In genomic region chr11:118522571-118523072, GRCh38 we compare ENCODE assay signal across 8 cellular contexts. TPM values are rescaled to one million over a fixed set of nuclear protein-coding genes. Genes with fewer than 3 reads are reported as not detected.
DNase-seq lines count a peak whose midpoint lies in the region; ATAC-seq and TF ChIP-seq lines count a peak whose summit lies in the region.

No MANE protein-coding gene starts in this region.

- H3K9me3 ChIP-seq in HEK293 (ENCODE audit: control insufficient read depth, insufficient read depth, low read depth, low read length) (no peaks in the 10 kb centered on the region), vagina (no peaks in the 10 kb centered on the region)
- H3K9me3 ChIP-seq in effector memory CD4-positive, alpha-beta T cell (ENCODE audit: control insufficient read depth, low read length), result no peaks in the 10 kb centered on the region

- TF ChIP-seq CTCF in HEK293 (tag by site-specific recombination; IDR thresholded peaks at IDR 0.05) (no peak), vagina (IDR thresholded peaks at IDR 0.05) (peak in 1 of 3 experiments; percentile 7)

- ATAC-seq in HG03469 (IDR thresholded peaks at IDR 0.05; ENCODE audit: unreplicated experiment), result no peak

- POLR2A ChIA-PET in HEK293 (lab: Yijun Ruan, JAX), result no interaction called here

- CTCF ChIA-PET in HEK293 (lab: Yijun Ruan, JAX), result interaction anchor here (0.7 kb wide), 2 partner anchors 14 to 162 kb away, joined by 3 to 4 read pairs; no protein-coding TSS in a partner anchor

- DNase-seq in AG20443 (ENCODE audit: low spot score), result peak; percentile 65
- peak; percentile 55 for DNase-seq in amniotic epithelial cell (ENCODE audit: low read depth)
- peak; percentile 70 for DNase-seq in left kidney (ENCODE audit: low read depth, low spot score)
- DNase-seq in effector memory CD4-positive, alpha-beta T cell, result no peak
- no peak for DNase-seq in stimulated activated CD4-positive, alpha-beta T cell treated with anti-CD3 and anti-CD28 coated beads, Interleukin-4, amount 100 ng/mL, for 24 hours
- DNase-seq in vagina (ENCODE audit: extremely low spot score in 2 of 2), result no peak

- H3K27me3 ChIP-seq in effector memory CD4-positive, alpha-beta T cell (replicated peaks; ENCODE audit: control insufficient read depth, insufficient read depth, low read length, poor library complexity, severe bottlenecking), result no peaks in the 10 kb centered on the region
- no peaks in the 10 kb centered on the region for H3K27me3 ChIP-seq in vagina

- intact Hi-C loops in vagina (cut with DNase I), result no loop called here

- H3K36me3 ChIP-seq in HEK293 (ENCODE audit: control insufficient read depth in 2 of 2, insufficient read depth in 1 of 2, low read length in 2 of 2) (peaks cover 3 to 77% of the 10 kb centered on the region in 2 experiments; a peak in 2 of 3 replicates), vagina (peaks cover 0 to 42% of the 10 kb centered on the region in 2 donors)
- H3K36me3 ChIP-seq in effector memory CD4-positive, alpha-beta T cell (ENCODE audit: control insufficient read depth, insufficient read depth, low read length), result peaks cover 56% of the 10 kb centered on the region

- H3K4me3 ChIP-seq in HEK293 (ENCODE audit: low read depth, low read length), result no peak overlapping the region
- H3K4me3 ChIP-seq in effector memory CD4-positive, alpha-beta T cell (ENCODE audit: insufficient read depth, low read depth, low read length, poor library complexity, severe bottlenecking), result no peak overlapping the region
- no peak overlapping the region for H3K4me3 ChIP-seq in vagina

- H3K4me1 ChIP-seq in HEK293 (ENCODE audit: control insufficient read depth, insufficient read depth, low read length) (no peaks in the 10 kb centered on the region), vagina (no peaks in the 10 kb centered on the region)
- no peaks in the 10 kb centered on the region for H3K4me1 ChIP-seq in effector memory CD4-positive, alpha-beta T cell (ENCODE audit: control insufficient read depth, insufficient read depth, low read length, poor library complexity, severe bottlenecking)

- H3K27ac ChIP-seq in HEK293 (ENCODE audit: extremely low read depth, low read depth, low read length) (no peak overlapping the region), vagina (no peak overlapping the region)
- H3K27ac ChIP-seq in effector memory CD4-positive, alpha-beta T cell (ENCODE audit: insufficient read depth, low read length, poor library complexity, severe bottlenecking), result no peak overlapping the region

- no peak for TF ChIP-seq POLR2A in vagina (IDR thresholded peaks at IDR 0.05)

TF ChIP-seq in HEK293, 187 proteins besides CTCF, POLR2A, EP300 and RAD21:
- TF ChIP-seq WT1 (tag by site-specific recombination; IDR thresholded peaks at IDR 0.05) (peak; percentile 48; the same call in 1 of the 2 replicates), PRDM1 (tag by site-specific recombination; IDR thresholded peaks at IDR 0.05) (peak; percentile 97), ZNF654 (tag by site-specific recombination; IDR thresholded peaks at IDR 0.05; ENCODE audit: low read depth) (peak; percentile 23), ZFHX2 (tag by site-specific recombination; conservative IDR thresholded peaks at IDR 0.05) (peak; percentile 86), GLIS1 (tag by site-specific recombination; IDR thresholded peaks at IDR 0.05) (peak; percentile 24; the same call in 1 of the 2 replicates), SCRT1 (tag by site-specific recombination; IDR thresholded peaks at IDR 0.05; ENCODE audit: borderline replicate concordance) (no peak), EGR2 (tag by site-specific recombination; IDR thresholded peaks at IDR 0.05; ENCODE audit: low read depth) (peak; percentile 87), ZNF513 (tag by site-specific recombination; IDR thresholded peaks at IDR 0.05) (no peak)
TF ChIP-seq in HEK293: peak in this region for 6.

RNA-seq across cellular contexts. Expression of gene TTC36, which starts 4.7 kb away (rescaled TPM):
- not detected for total RNA-seq in vagina

RNA-seq across cellular contexts. Expression of gene TMEM25, which starts 8.4 kb away (rescaled TPM):
- total RNA-seq in vagina, result 21.4 TPM

RNA-seq across cellular contexts. Expression of gene IFT46, which starts 43.1 kb away (rescaled TPM):
- 30.0 TPM for total RNA-seq in vagina

RNA-seq across cellular contexts. Expression of gene ARCN1, which starts 49.6 kb away (rescaled TPM):
- total RNA-seq in vagina, result 78.6 TPM

Comparison
In these comparisons a context has a peak if more than half of its experiments do, and no peak if none do; other contexts are left out.
1. DNase-seq: peak in AG20443 (single experiment), amniotic epithelial cell (single experiment) and left kidney (single experiment); none in effector memory CD4-positive, alpha-beta T cell (0 of 3), stimulated activated CD4-positive, alpha-beta T cell treated with anti-CD3 and anti-CD28 coated beads, Interleukin-4, amount 100 ng/mL, for 24 hours (single experiment) and vagina (0 of 2).